Comparison of ENCODE assay signal across 13 cellular contexts in the genomic region with DNA sequence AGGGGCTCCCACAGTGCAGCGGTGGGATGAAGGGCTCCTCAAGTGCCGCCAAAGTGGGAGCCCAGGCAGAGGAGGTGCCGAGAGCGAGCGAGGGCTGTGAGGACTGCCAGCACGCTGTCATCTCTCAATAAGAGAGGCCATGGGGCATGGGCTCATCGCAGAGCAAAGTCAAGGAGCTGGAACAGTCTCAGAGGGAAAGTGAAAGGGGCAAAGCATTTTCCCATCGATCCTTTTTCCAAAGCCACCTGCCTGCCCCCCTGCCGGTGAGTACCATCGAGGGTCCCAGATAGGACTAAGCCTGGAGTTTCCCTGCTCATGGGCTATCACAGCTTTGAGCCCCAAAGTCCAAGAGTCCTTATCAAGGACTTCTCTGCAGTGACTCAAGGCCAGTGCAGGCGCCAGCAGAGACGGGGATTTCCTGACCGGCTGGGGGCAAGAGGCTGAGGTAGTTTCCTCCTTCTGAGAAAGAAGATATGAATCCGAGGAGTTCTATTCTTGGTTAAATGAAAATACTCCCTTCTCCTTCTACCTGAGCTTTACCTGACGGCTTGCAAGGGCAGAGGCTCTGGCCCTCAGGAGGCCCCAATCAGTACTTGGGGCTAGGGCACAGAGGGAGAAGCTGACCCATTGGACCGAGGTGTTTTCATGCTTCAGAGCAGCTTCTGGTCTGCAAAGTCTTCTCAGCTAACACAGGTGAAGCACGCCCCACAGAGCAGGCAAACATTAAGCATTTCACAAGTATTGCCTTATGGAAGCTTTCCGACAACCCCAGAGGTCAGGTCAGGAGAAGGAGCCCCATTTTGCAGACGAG. TPM values are rescaled to one million over a fixed set of nuclear protein-coding genes. Genes with fewer than 3 reads are reported as not detected.
A peak's percentile ranks its signal among the peaks of the same experiment; 100 is the strongest.
DNase-seq lines count a peak whose midpoint lies in the region; ATAC-seq and TF ChIP-seq lines count a peak whose summit lies in the region.
"Had no signal": no experiment of that assay in that cellular context is flagged by ENCODE, and none has a peak within 500 bp of the region (broad histone marks: within the 10 kb centered on the region; RNA-seq: fewer than 3 reads in every experiment).

No MANE protein-coding gene starts in this region.

- no peak for TF ChIP-seq CTCF in uterus (IDR thresholded peaks at IDR 0.05)

- H3K27me3 ChIP-seq in uterus, result no peaks in the 10 kb centered on the region
- H3K27me3 ChIP-seq: cardiac muscle cell had no signal

- no peak overlapping the region for H3K27ac ChIP-seq in uterus
- H3K27ac ChIP-seq: cardiac muscle cell, heart left ventricle had no signal

- DNase-seq in activated CD4-positive, alpha-beta T cell treated with anti-CD3 and anti-CD28 coated beads, Interleukin-2, amount 50 U/mL, for 48 hours, result peak; percentile 15 to 28
- DNase-seq in activated CD4-positive, alpha-beta T cell treated with anti-CD3 and anti-CD28 coated beads for 4 hours, result no peak
- peak; percentile 63 for DNase-seq in amniotic epithelial cell (ENCODE audit: low read depth)
- peak; percentile 37 for DNase-seq in renal cortical epithelial cell (ENCODE audit: low read depth)
- no peak for DNase-seq in NCI-H345 treated with DMSO at 0.1 percent for 48 hours (lab: John Stamatoyannopoulos, UW; ENCODE audit: unreplicated experiment)
- DNase-seq in uterus, result no peak
- DNase-seq in Ammon's horn (ENCODE audit: low spot score), result no peak
- DNase-seq: heart left ventricle; naive thymus-derived CD4-positive, alpha-beta T cell had no signal

- no peak overlapping the region for H3K4me3 ChIP-seq in uterus
- H3K4me3 ChIP-seq: cardiac muscle cell, heart left ventricle had no signal

- H3K9me3 ChIP-seq in uterus, result no peaks in the 10 kb centered on the region
- H3K9me3 ChIP-seq: heart left ventricle had no signal

- no peak for TF ChIP-seq POLR2A in uterus (IDR thresholded peaks at IDR 0.05)

- H3K36me3 ChIP-seq in uterus, result no peaks in the 10 kb centered on the region
- H3K36me3 ChIP-seq: cardiac muscle cell had no signal

- ATAC-seq in HG03066 (IDR thresholded peaks at IDR 0.05; ENCODE audit: low read depth, unreplicated experiment), result peak; percentile 55
- ATAC-seq: heart left ventricle; naive thymus-derived CD4-positive, alpha-beta T cell had no signal

- H3K4me1 ChIP-seq in uterus, result no peaks in the 10 kb centered on the region

- intact Hi-C loops in uterus (cut with DNase I; ENCODE audit: low total_unique reads), result no loop called here

RNA-seq across cellular contexts. Expression of a gene that starts 22.6 kb away (rescaled TPM):
- total RNA-seq in renal cortical epithelial cell, result 0.40 and 0.87 TPM in 2 replicates
- 1 to 10 TPM in 1 of 4 donors, not detected in 3; 1.3 TPM for total RNA-seq in uterus
- total RNA-seq: cardiac muscle cell had no signal

RNA-seq across cellular contexts. Expression of a gene that starts 28.2 kb away (rescaled TPM):
- total RNA-seq in renal cortical epithelial cell, result 0.35 TPM in 1 of 2 replicates, not detected in the other
- not detected for total RNA-seq in uterus
- total RNA-seq: heart left ventricle, LHCN-M2, urinary bladder had no signal

Comparison
In these comparisons a context has a peak if more than half of its experiments do, and no peak if none do; other contexts are left out.
1. DNase-seq: peak in activated CD4-positive, alpha-beta T cell treated with anti-CD3 and anti-CD28 coated beads, Interleukin-2, amount 50 U/mL, for 48 hours (2 of 2), amniotic epithelial cell (single experiment) and renal cortical epithelial cell (single experiment); none in activated CD4-positive, alpha-beta T cell treated with anti-CD3 and anti-CD28 coated beads for 4 hours (0 of 2), NCI-H345 treated with DMSO at 0.1 percent for 48 hours (single experiment), uterus (0 of 2) and Ammon's horn (single experiment).